8 cellular contexts compared by ENCODE assay signal in the genomic region with DNA sequence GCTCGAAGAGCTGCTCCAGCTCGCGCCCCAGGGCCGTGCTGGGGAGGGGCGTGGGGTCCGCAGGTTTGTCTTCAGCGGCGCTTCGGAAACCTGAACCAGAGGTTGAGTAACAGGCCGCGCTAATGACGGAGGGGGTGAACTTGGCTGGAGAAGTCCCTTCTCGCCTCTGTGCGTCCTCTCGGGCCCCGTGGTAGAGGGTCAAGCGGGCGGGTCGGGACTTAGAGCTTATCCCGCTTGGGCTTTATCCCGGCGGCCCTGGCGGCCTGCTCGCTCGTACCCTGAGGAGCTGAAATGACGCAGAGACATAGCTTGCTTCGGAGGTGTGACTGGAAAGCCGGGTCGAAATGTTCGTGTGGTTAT. TPM values are rescaled to one million over a fixed set of nuclear protein-coding genes. Genes with fewer than 3 reads are reported as not detected.
A peak's percentile ranks its signal among the peaks of the same experiment; 100 is the strongest.
DNase-seq lines count a peak whose midpoint lies in the region; ATAC-seq lines count a peak whose summit lies in the region.

No MANE protein-coding gene starts in this region.

- H3K27me3 ChIP-seq in NT2/D1 (ENCODE audit: insufficient read depth, insufficient read length) (no peaks in the 10 kb centered on the region), iPS-18a (ENCODE audit: control insufficient read depth, insufficient read depth, low read length) (no peaks in the 10 kb centered on the region), skeletal muscle tissue (ENCODE audit: control insufficient read depth in 3 of 3, insufficient read depth in 3 of 3, low read length in 3 of 3) (no peaks in the 10 kb centered on the region)

- peak; percentile 13 for ATAC-seq in HG02798 (IDR thresholded peaks at IDR 0.05; ENCODE audit: poor library complexity, unreplicated experiment)

- H3K36me3 ChIP-seq in NT2/D1 (ENCODE audit: insufficient read depth, insufficient read length, low read length), result peaks cover 13% of the 10 kb centered on the region
- no peaks in the 10 kb centered on the region for H3K36me3 ChIP-seq in iPS-18a (ENCODE audit: control insufficient read depth, low read depth, low read length)
- no peaks in the 10 kb centered on the region for H3K36me3 ChIP-seq in skeletal muscle tissue (ENCODE audit: control insufficient read depth in 3 of 3, insufficient read depth in 3 of 3, low read length in 3 of 3)

- H3K4me1 ChIP-seq in NT2/D1 (ENCODE audit: insufficient read depth, insufficient read length), result no peaks in the 10 kb centered on the region
- H3K4me1 ChIP-seq in iPS-18a (ENCODE audit: control insufficient read depth, low read depth, low read length), result peaks cover 11% of the 10 kb centered on the region
- H3K4me1 ChIP-seq in skeletal muscle tissue (ENCODE audit: control insufficient read depth in 3 of 3, insufficient read depth in 3 of 3, low read length in 3 of 3), result peaks cover 12 to 24% (median 19%) of the 10 kb centered on the region in 3 donors

- peak overlapping the region; percentile 79 for H3K27ac ChIP-seq in iPS-18a (ENCODE audit: low read length)
- H3K27ac ChIP-seq in skeletal muscle tissue (ENCODE audit: low read depth, low read length), result peak overlapping the region; percentile 99

- H3K4me3 ChIP-seq in NT2/D1 (ENCODE audit: insufficient read length, low read depth), result peak overlapping the region; percentile 96
- peak overlapping the region; percentile 96 for H3K4me3 ChIP-seq in iPS-18a (ENCODE audit: low read length)
- peak overlapping the region; percentile 91 to 99 (median 98) for H3K4me3 ChIP-seq in skeletal muscle tissue (ENCODE audit: low read length in 3 of 3)

- H3K9me3 ChIP-seq in NT2/D1 (ENCODE audit: insufficient read depth, low read length) (no peaks in the 10 kb centered on the region), iPS-18a (ENCODE audit: control insufficient read depth, low read depth, low read length) (no peaks in the 10 kb centered on the region), skeletal muscle tissue (ENCODE audit: control insufficient read depth in 3 of 3, low read length in 3 of 3) (no peaks in the 10 kb centered on the region)

- peak; percentile 75 for DNase-seq in NCI-H82 (lab: John Stamatoyannopoulos, UW)
- DNase-seq in NCI-H82 treated with DMSO at 0.1 percent for 48 hours (lab: John Stamatoyannopoulos, UW; ENCODE audit: unreplicated experiment), result no peak
- no peak for DNase-seq in NT2/D1 (ENCODE audit: low read depth, low spot score)
- DNase-seq in amygdala (lab: John Stamatoyannopoulos, UW), result peak in 31 of 56 donors; percentile 16 to 70 (median 47)
- DNase-seq in DMS79 (lab: John Stamatoyannopoulos, UW), result no peak

- peak overlapping the region; percentile 90 for H3K9ac ChIP-seq in NT2/D1 (ENCODE audit: insufficient read length, low read depth)
- peak overlapping the region; percentile 92 for H3K9ac ChIP-seq in iPS-18a (ENCODE audit: low read length)
- H3K9ac ChIP-seq in skeletal muscle tissue (ENCODE audit: low read depth in 1 of 3, low read length in 3 of 3), result peak overlapping the region; percentile 92 to 94 (median 93)

RNA-seq across cellular contexts. Expression of gene RNMT, which starts 0.5 kb away (rescaled TPM):
- 17.2 TPM for total RNA-seq in skeletal muscle tissue

RNA-seq across cellular contexts. Expression of gene FAM210A, which starts 0.6 kb away (rescaled TPM):
- 19.8 TPM for total RNA-seq in skeletal muscle tissue

Comparison
In these comparisons a context has a peak if more than half of its experiments do, and no peak if none do; other contexts are left out.
1. DNase-seq: peak in NCI-H82 (single experiment) and amygdala (31 of 56); none in NCI-H82 treated with DMSO at 0.1 percent for 48 hours (single experiment), NT2/D1 (single experiment) and DMS79 (single experiment).
2. Peak in every context shown above with its lines, with median percentiles within 50 percentile points of each other: H3K4me3 ChIP-seq and H3K9ac ChIP-seq.